In genomic region chr1:214002472-214002871, GRCh38 we compare ENCODE assay signal across 10 cellular contexts. TPM values are rescaled to one million over a fixed set of nuclear protein-coding genes. Genes with fewer than 3 reads are reported as not detected.
DNase-seq lines count a peak whose midpoint lies in the region; ATAC-seq, FAIRE-seq and TF ChIP-seq lines count a peak whose summit lies in the region.
"Had no signal": no experiment of that assay in that cellular context is flagged by ENCODE, and none has a peak within 500 bp of the region (broad histone marks: within the 10 kb centered on the region; RNA-seq: fewer than 3 reads in every experiment).

No MANE protein-coding gene starts in this region.

- intact Hi-C loops in heart left ventricle (cut with DNase I) (no loop called here), cardiac septum (cut with DNase I) (no loop called here)

- TF ChIP-seq CTCF in heart left ventricle (IDR thresholded peaks at IDR 0.05) (no peak), WERI-Rb-1 (IDR thresholded peaks at IDR 0.05; ENCODE audit: low read depth, low read length) (no peak), keratinocyte (optimal IDR thresholded peaks at IDR 0.05 in 1 of 3, IDR thresholded peaks at IDR 0.05 in 1 of 3, conservative IDR thresholded peaks at IDR 0.05 in 1 of 3; ENCODE audit: extremely low read depth in 1 of 3, insufficient read depth in 2 of 3, low read length in 3 of 3) (no peak)

- no peaks in the 10 kb centered on the region for H3K79me2 ChIP-seq in keratinocyte (ENCODE audit: control insufficient read depth, insufficient read depth, low read length)

- DNase-seq in heart left ventricle (no peak), cardiac septum (ENCODE audit: low spot score) (no peak), WERI-Rb-1 (no peak), keratinocyte (ENCODE audit: low read depth, low spot score) (no peak)
- no peak for DNase-seq in activated CD4-positive, alpha-beta T cell treated with anti-CD3 and anti-CD28 coated beads for 4 hours
- no peak for DNase-seq in central memory CD4-positive, alpha-beta T cell
- DNase-seq: activated naive CD4-positive, alpha-beta T cell treated with anti-CD3 and anti-CD28 coated beads, Interleukin-2, amount 50 U/mL, for 16 hours had no signal

- H3K27ac ChIP-seq in heart left ventricle: peak overlapping the region in 5 of 12 donors; percentile 3 to 22 (median 17)
- peak overlapping the region; percentile 59 for H3K27ac ChIP-seq in WERI-Rb-1
- H3K27ac ChIP-seq in keratinocyte (ENCODE audit: control insufficient read depth, insufficient read depth, low read length): no peak overlapping the region
- H3K27ac ChIP-seq: SK-N-MC had no signal

- H3K4me3 ChIP-seq in heart left ventricle (no peak overlapping the region), WERI-Rb-1 (ENCODE audit: low read depth, low read length) (no peak overlapping the region), keratinocyte (ENCODE audit: control insufficient read depth in 2 of 3, extremely low read depth in 1 of 3, insufficient read depth in 2 of 3, low read depth in 1 of 3, low read length in 3 of 3) (no peak overlapping the region)
- H3K4me3 ChIP-seq: SK-N-MC had no signal

- H3K27me3 ChIP-seq in heart left ventricle: no peaks in the 10 kb centered on the region
- no peaks in the 10 kb centered on the region for H3K27me3 ChIP-seq in WERI-Rb-1 (ENCODE audit: insufficient read depth, low read depth, severe bottlenecking)
- no peaks in the 10 kb centered on the region for H3K27me3 ChIP-seq in keratinocyte (ENCODE audit: control insufficient read depth, extremely low read depth, insufficient read depth, low read length)

- peak; percentile 34 for FAIRE-seq in keratinocyte (lab: Jason Lieb, UNC)

- ATAC-seq in heart left ventricle (peak; percentile 49 to 73 (median 67)), HG03095 (IDR thresholded peaks at IDR 0.05; ENCODE audit: unreplicated experiment) (no peak), esophagus mucosa (no peak)

- H4K20me1 ChIP-seq in keratinocyte (ENCODE audit: control insufficient read depth, extremely low read depth, insufficient read depth, low read length): no peaks in the 10 kb centered on the region

- 25 to 31% (median 26%) methylated on average over 3 of the region's 3 CpGs for WGBS in heart left ventricle, 4 donors

- dilution Hi-C loops in keratinocyte (cut with MboI; ENCODE audit: extremely low pct_ligation_motif_present, low sequenced_read_pairs): no loop called here

- no peak overlapping the region for H2AFZ ChIP-seq in keratinocyte (ENCODE audit: control insufficient read depth, low read length)

- no peak for TF ChIP-seq POLR2A in heart left ventricle (IDR thresholded peaks at IDR 0.05)

- no peak overlapping the region for H3K9ac ChIP-seq in keratinocyte (ENCODE audit: control insufficient read depth, extremely low read depth, insufficient read depth, low read length)

- no peak overlapping the region for H3K4me2 ChIP-seq in keratinocyte (ENCODE audit: control insufficient read depth, extremely low read depth, insufficient read depth, low read depth, low read length)

- H3K9me3 ChIP-seq in heart left ventricle (no peaks in the 10 kb centered on the region), WERI-Rb-1 (ENCODE audit: severe bottlenecking) (no peaks in the 10 kb centered on the region), keratinocyte (ENCODE audit: control insufficient read depth, low read depth, low read length) (no peaks in the 10 kb centered on the region)

- no peaks in the 10 kb centered on the region for H3K9me1 ChIP-seq in keratinocyte (ENCODE audit: control insufficient read depth, extremely low read depth, insufficient read depth, low read length)

- H3K4me1 ChIP-seq in heart left ventricle (peaks cover 0 to 33% (median 10%) of the 10 kb centered on the region in 12 donors), keratinocyte (ENCODE audit: control insufficient read depth, extremely low read depth, insufficient read depth, low read length) (no peaks in the 10 kb centered on the region)

- H3K36me3 ChIP-seq in heart left ventricle (peaks cover 0 to 17% (median 0%) of the 10 kb centered on the region in 9 donors), WERI-Rb-1 (no peaks in the 10 kb centered on the region; the same call in 1 of the 2 replicates), keratinocyte (ENCODE audit: control insufficient read depth in 2 of 2, extremely low read depth in 1 of 2, insufficient read depth in 2 of 2, low read length in 2 of 2) (no peaks in the 10 kb centered on the region)

RNA-seq across cellular contexts. Expression of gene PROX1, which starts 14.7 kb away (rescaled TPM):
- total RNA-seq in heart left ventricle (100 to 1,000 TPM in 4 of 9 donors, 10 to 100 TPM in 5; 44.6 to 145 (median 96.4) TPM), cardiac septum (110 TPM), esophagus mucosa (0.88 TPM)
- polyA plus RNA-seq in heart left ventricle (1 to 10 TPM; 6.9 to 9.8 TPM), keratinocyte (0.20 to 0.31 TPM (median 0.24 TPM) in 3 replicates)
- polyA plus RNA-seq in keratinocyte (2011; ENCODE audit: low read depth): 0.70 TPM
- 0.14 and 0.39 TPM in 2 replicates for polyA plus RNA-seq in keratinocyte (2011; cell fraction: cytosol; rRNA removed)
- polyA plus RNA-seq in keratinocyte (2011; cell fraction: nucleus; rRNA removed): 1.5 TPM in 2 replicates
- 0.17 and 0.45 TPM in 2 replicates for polyA plus RNA-seq in keratinocyte (2012; ENCODE audit: low replicate concordance)
- 0.16 to 2.8 TPM (median 2.5 TPM) in 3 replicates for polyA minus RNA-seq in keratinocyte
- polyA minus RNA-seq in keratinocyte (2011; cell fraction: cytosol; rRNA and poly(A)+ RNA removed): 0.38 TPM
- polyA minus RNA-seq in keratinocyte (2011; cell fraction: nucleus; rRNA and poly(A)+ RNA removed): 0.42 and 0.93 TPM in 2 replicates

Comparison
In these comparisons a context has a peak if more than half of its experiments do, and no peak if none do; other contexts are left out.
1. ATAC-seq: peak in heart left ventricle (4 of 4); none in HG03095 (single experiment) and esophagus mucosa (single experiment).
2. RNA of gene PROX1, which starts 14.7 kb away (total RNA-seq): 110 TPM in cardiac septum (single experiment) and 44.6 to 145 TPM in heart left ventricle; 0.88 TPM in esophagus mucosa (single experiment); every median in the first group is over 10 times any median in the second.